In genomic region chr20:18507218-18508191, GRCh38 we compare ENCODE assay signal across 1 cellular context.
TF ChIP-seq lines count a peak whose summit lies in the region.

TSS of gene SEC23B (plus strand) at chr20:18507940. CDS start at chr20:18510836, 2,896 bp downstream.

TF ChIP-seq in HepG2, 621 proteins besides CTCF, POLR2A, EP300 and RAD21 (continued from another document and continues in another):
- TF ChIP-seq GABPA (IDR thresholded peaks at IDR 0.05; ENCODE audit: low read depth, low read length) (peak; percentile 74), GABPA (CRISPR knock-in tag; IDR thresholded peaks at IDR 0.05; ENCODE audit: low read depth) (peak; percentile 97), RFX1 (IDR thresholded peaks at IDR 0.05) (peak; percentile 65; the same call in 1 of the 2 replicates), ZHX2 (IDR thresholded peaks at IDR 0.05; ENCODE audit: low read depth) (peak; percentile 99), ZHX2 (CRISPR knock-in tag; IDR thresholded peaks at IDR 0.05; ENCODE audit: borderline replicate concordance) (peak; percentile 93; the same call in 1 of the 2 replicates), TFDP1 (CRISPR knock-in tag; IDR thresholded peaks at IDR 0.05; ENCODE audit: borderline replicate concordance) (peak; percentile 58), ZNF430 (CRISPR knock-in tag; IDR thresholded peaks at IDR 0.05) (peak; percentile 66; the same call in 1 of the 2 replicates), GATA4 (IDR thresholded peaks at IDR 0.05; ENCODE audit: borderline replicate concordance, low read depth) (peak; percentile 57; the same call in 1 of the 2 replicates), ZNF800 (CRISPR knock-in tag; IDR thresholded peaks at IDR 0.05) (peak; percentile 77), ZBTB10 (CRISPR knock-in tag; IDR thresholded peaks at IDR 0.05; ENCODE audit: borderline replicate concordance) (peak; percentile 77), ARHGAP35 (CRISPR knock-in tag; IDR thresholded peaks at IDR 0.05; ENCODE audit: borderline replicate concordance) (peak; percentile 47), ZNF446 (CRISPR knock-in tag; IDR thresholded peaks at IDR 0.05) (no peak), ESRRA (CRISPR knock-in tag; IDR thresholded peaks at IDR 0.05; ENCODE audit: low read depth) (0 out of 2 replicates have a peak, but pooled peaks have one; percentile 70), NFYC (CRISPR knock-in tag; IDR thresholded peaks at IDR 0.05) (peak; percentile 97), ZNF318 (CRISPR knock-in tag; IDR thresholded peaks at IDR 0.05) (peak; percentile 86), ISX (CRISPR knock-in tag; conservative IDR thresholded peaks at IDR 0.05) (peak; percentile 49), BHLHE40 (IDR thresholded peaks at IDR 0.05; ENCODE audit: low read length) (peak; percentile 51; the same call in 1 of the 2 replicates), ZNF776 (CRISPR knock-in tag; IDR thresholded peaks at IDR 0.05) (no peak), ZNF510 (CRISPR knock-in tag; IDR thresholded peaks at IDR 0.05; ENCODE audit: low read depth) (peak; percentile 70; the same call in 1 of the 2 replicates), ZFP90 (CRISPR knock-in tag; IDR thresholded peaks at IDR 0.05; ENCODE audit: borderline replicate concordance) (peak; percentile 88), REST (IDR thresholded peaks at IDR 0.05; ENCODE audit: borderline replicate concordance in 1 of 2, low read depth in 1 of 2, low read length in 2 of 2) (peak in 1 of 2 experiments; percentile 37; a peak in 1 of 4 replicates), ZNF350 (CRISPR knock-in tag; IDR thresholded peaks at IDR 0.05; ENCODE audit: borderline replicate concordance, low read depth) (peak; percentile 98), ZNF30 (CRISPR knock-in tag; IDR thresholded peaks at IDR 0.05) (no peak), ZNF652 (CRISPR knock-in tag; IDR thresholded peaks at IDR 0.05; ENCODE audit: borderline replicate concordance, low read depth) (peak; percentile 49; the same call in 1 of the 2 replicates), U2AF1 (optimal IDR thresholded peaks at IDR 0.05; ENCODE audit: low read depth, low read length) (peak; percentile 80), HMG20B (CRISPR knock-in tag; conservative IDR thresholded peaks at IDR 0.05) (peak; percentile 70), ZNF264 (CRISPR knock-in tag; IDR thresholded peaks at IDR 0.05) (peak; percentile 35; the same call in 1 of the 2 replicates), RFX5 (IDR thresholded peaks at IDR 0.05; ENCODE audit: low read depth, low read length) (peak; percentile 90)
